ENCODE assay signal across 1 cellular context in the genomic region with DNA sequence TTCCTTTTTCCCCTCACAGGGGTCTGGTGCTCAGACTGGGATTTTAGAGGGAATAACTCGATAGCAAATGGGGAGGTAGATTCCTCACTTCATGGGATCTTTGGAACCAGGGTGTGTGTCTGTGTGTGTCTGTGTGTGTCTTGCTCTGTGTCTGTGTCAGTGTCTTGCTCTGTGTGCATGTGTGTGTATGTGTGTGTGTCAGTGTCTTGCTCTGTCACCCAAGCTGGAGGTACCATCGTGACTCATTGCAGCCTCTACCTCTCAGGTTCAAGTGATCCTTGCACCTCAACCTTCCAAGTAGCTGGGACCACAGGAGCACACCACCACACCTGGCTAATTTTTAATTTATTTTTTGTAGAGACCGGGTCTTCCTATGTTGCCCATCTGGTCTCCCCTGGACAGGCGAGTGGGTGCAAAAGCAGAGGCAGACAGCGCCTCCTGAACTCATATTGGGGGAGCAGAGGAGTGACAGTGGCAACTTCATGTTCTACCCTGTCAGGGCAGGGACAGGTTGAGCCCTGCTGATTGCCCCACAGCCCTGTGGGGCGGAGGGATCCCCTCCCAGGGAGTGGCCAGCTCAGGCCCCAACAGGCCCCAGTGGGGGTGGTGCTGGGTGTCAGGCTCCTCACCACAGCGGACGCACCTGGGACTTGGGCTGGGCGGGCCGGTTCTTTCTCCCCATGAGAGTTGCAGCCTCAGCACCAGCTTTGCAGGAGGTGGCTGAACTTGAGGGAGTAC.
TF ChIP-seq lines count a peak whose summit lies in the region.

No MANE protein-coding gene starts in this region.

TF ChIP-seq in A549, 52 proteins besides CTCF, POLR2A, EP300 and RAD21 (continued from another document):
- TF ChIP-seq, protein P1, sequence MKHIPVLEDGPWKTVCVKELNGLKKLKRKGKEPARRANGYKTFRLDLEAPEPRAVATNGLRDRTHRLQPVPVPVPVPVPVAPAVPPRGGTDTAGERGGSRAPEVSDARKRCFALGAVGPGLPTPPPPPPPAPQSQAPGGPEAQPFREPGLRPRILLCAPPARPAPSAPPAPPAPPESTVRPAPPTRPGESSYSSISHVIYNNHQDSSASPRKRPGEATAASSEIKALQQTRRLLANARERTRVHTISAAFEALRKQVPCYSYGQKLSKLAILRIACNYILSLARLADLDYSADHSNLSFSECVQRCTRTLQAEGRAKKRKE (CRISPR knock-in tag; IDR thresholded peaks at IDR 0.05; ENCODE audit: low read depth) = no peak
- TF ChIP-seq SREBF2 (IDR thresholded peaks at IDR 0.05) (no peak), FOSB (CRISPR knock-in tag; IDR thresholded peaks at IDR 0.05) (no peak), JUNB (IDR thresholded peaks at IDR 0.05) (no peak)
- TF ChIP-seq, protein P2, sequence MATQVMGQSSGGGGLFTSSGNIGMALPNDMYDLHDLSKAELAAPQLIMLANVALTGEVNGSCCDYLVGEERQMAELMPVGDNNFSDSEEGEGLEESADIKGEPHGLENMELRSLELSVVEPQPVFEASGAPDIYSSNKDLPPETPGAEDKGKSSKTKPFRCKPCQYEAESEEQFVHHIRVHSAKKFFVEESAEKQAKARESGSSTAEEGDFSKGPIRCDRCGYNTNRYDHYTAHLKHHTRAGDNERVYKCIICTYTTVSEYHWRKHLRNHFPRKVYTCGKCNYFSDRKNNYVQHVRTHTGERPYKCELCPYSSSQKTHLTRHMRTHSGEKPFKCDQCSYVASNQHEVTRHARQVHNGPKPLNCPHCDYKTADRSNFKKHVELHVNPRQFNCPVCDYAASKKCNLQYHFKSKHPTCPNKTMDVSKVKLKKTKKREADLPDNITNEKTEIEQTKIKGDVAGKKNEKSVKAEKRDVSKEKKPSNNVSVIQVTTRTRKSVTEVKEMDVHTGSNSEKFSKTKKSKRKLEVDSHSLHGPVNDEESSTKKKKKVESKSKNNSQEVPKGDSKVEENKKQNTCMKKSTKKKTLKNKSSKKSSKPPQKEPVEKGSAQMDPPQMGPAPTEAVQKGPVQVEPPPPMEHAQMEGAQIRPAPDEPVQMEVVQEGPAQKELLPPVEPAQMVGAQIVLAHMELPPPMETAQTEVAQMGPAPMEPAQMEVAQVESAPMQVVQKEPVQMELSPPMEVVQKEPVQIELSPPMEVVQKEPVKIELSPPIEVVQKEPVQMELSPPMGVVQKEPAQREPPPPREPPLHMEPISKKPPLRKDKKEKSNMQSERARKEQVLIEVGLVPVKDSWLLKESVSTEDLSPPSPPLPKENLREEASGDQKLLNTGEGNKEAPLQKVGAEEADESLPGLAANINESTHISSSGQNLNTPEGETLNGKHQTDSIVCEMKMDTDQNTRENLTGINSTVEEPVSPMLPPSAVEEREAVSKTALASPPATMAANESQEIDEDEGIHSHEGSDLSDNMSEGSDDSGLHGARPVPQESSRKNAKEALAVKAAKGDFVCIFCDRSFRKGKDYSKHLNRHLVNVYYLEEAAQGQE (IDR thresholded peaks at IDR 0.05) = no peak
- TF ChIP-seq, protein P3, sequence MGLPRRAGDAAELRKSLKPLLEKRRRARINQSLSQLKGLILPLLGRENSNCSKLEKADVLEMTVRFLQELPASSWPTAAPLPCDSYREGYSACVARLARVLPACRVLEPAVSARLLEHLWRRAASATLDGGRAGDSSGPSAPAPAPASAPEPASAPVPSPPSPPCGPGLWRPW (IDR thresholded peaks at IDR 0.05) = no peak
